Comparison of ENCODE assay signal across 8 cellular contexts in genomic region chr2:238239872-238240760, GRCh38. TPM values are rescaled to one million over a fixed set of nuclear protein-coding genes. Genes with fewer than 3 reads are reported as not detected.
A peak's percentile ranks its signal among the peaks of the same experiment; 100 is the strongest.
DNase-seq lines count a peak whose midpoint lies in the region; ATAC-seq and TF ChIP-seq lines count a peak whose summit lies in the region.

Gene HES6 (minus strand): TSS chr2:238240038. CDS start chr2:238239905, 133 bp downstream.

- POLR2A ChIA-PET in activated B cell treated with CpG ODN at 0.5 μM for 24 hours (lab: Charles Lee) = interaction anchor here (0.6 to 1.3 kb wide), 6 partner anchors 9 to 272 kb away, joined by 3 to 7 read pairs (median 4); partner anchors contain the start of genes ILKAP and SCLY

- TF ChIP-seq POLR2A in GM18951 (IDR thresholded peaks at IDR 0.05; ENCODE audit: extremely low read depth, insufficient read depth, insufficient read length) = peak; percentile 94

- peak within 1 kb of the TSS; percentile 68 for H3K27ac Mint-ChIP-seq in activated B cell treated with CpG ODN at 0.5 μM for 24 hours

- H3K4me1 Mint-ChIP-seq in activated B cell treated with CpG ODN at 0.5 μM for 24 hours = peaks cover 13% of the 10 kb centered on the region

- in situ Hi-C loops in GM18951 (cut with MboI; ENCODE audit: low sequenced_read_pairs, unreplicated experiment) = no loop called here

- CTCF ChIA-PET in activated B cell treated with CpG ODN at 0.5 μM for 24 hours (lab: Charles Lee) = no interaction called here

- H3K36me3 Mint-ChIP-seq in activated B cell treated with CpG ODN at 0.5 μM for 24 hours (ENCODE audit: low read depth) = peaks cover 6% of the 10 kb centered on the region

- ATAC-seq in HG03139 (IDR thresholded peaks at IDR 0.05; ENCODE audit: unreplicated experiment) (peak; percentile 83), activated B cell treated with CpG ODN at 0.5 μM for 24 hours (ENCODE audit: low read depth) (peak; percentile 86)

- no peaks in the 10 kb centered on the region for H3K9me3 Mint-ChIP-seq in activated B cell treated with CpG ODN at 0.5 μM for 24 hours

- peaks cover 12% of the 10 kb centered on the region for H3K27me3 Mint-ChIP-seq in activated B cell treated with CpG ODN at 0.5 μM for 24 hours

- peak within 1 kb of the TSS; percentile 86 for H3K4me3 Mint-ChIP-seq in activated B cell treated with CpG ODN at 0.5 μM for 24 hours

- DNase-seq in AG08396 (ENCODE audit: low spot score) = peak; percentile 98
- DNase-seq in NCI-H2227 (lab: John Stamatoyannopoulos, UW; ENCODE audit: unreplicated experiment) = peak; percentile 97
- peak; percentile 77 for DNase-seq in activated B cell treated with CpG ODN at 0.5 μM for 24 hours
- DNase-seq in cerebellar cortex (ENCODE audit: low spot score) = peak; percentile 70
- DNase-seq in kidney tubule cell (ENCODE audit: low spot score) = peak; percentile 92
- DNase-seq in stimulated activated CD4-positive, alpha-beta T cell treated with anti-CD3 and anti-CD28 coated beads, Interleukin-15, amount 100 ng/mL, for 48 hours (ENCODE audit: low read depth in 2 of 2) = peak; percentile 52 to 68

- intact Hi-C loops in activated B cell treated with CpG ODN at 0.5 μM for 24 hours (cut with micrococcal nuclease) = loop anchor here (1.0 to 10.0 kb wide), 5 partner anchors 9 to 565 kb away; partner anchors contain the start of genes ESPNL, PER2 and SCLY

- TF ChIP-seq CTCF in activated B cell treated with CpG ODN at 0.5 μM for 24 hours (IDR thresholded peaks at IDR 0.05) = no peak

RNA-seq across cellular contexts. Expression of gene HES6, which starts in this region (rescaled TPM):
- 4.4 and 5.0 TPM in 2 replicates for total RNA-seq in activated B cell treated with CpG ODN at 0.5 μM for 24 hours

Comparison
In these comparisons a context has a peak if more than half of its experiments do, and no peak if none do; other contexts are left out.
1. Peak in every context shown above with its lines: DNase-seq and ATAC-seq.